Comparison of ENCODE assay signal across 15 cellular contexts in genomic region chr1:203600782-203601513, GRCh38. TPM values are rescaled to one million over a fixed set of nuclear protein-coding genes. Genes with fewer than 3 reads are reported as not detected.
DNase-seq lines count a peak whose midpoint lies in the region; ATAC-seq, FAIRE-seq and TF ChIP-seq lines count a peak whose summit lies in the region.
"Had no signal": no experiment of that assay in that cellular context is flagged by ENCODE, and none has a peak within 500 bp of the region (broad histone marks: within the 10 kb centered on the region; RNA-seq: fewer than 3 reads in every experiment).

No MANE protein-coding gene starts in this region.

- H3K56ac ChIP-seq in IMR-90 (ENCODE audit: extremely low read depth, insufficient read depth, low read length): no peak overlapping the region

- H3K23ac ChIP-seq in IMR-90 (ENCODE audit: low read depth, low read length): no peak overlapping the region

- peaks cover 4% of the 10 kb centered on the region for H3K4me1 ChIP-seq in IMR-90 (ENCODE audit: control insufficient read depth, insufficient read depth, low read length)

- H3K27me3 Mint-ChIP-seq in activated T-helper 17 cell treated with anti-CD3 and anti-CD28 coated beads, Interleukin-2, amount 50 U/mL, for 72 hours: no peaks in the 10 kb centered on the region
- H3K27me3 Mint-ChIP-seq in nephron (ENCODE audit: low read depth): peaks cover 3% of the 10 kb centered on the region

- WGBS in IMR-90 (ENCODE audit: extremely low coverage in 2 of 2, insufficient read length in 1 of 2), 2 experiments: 76% methylated on average over 5 of the region's 9 CpGs; no CpG with 5 or more reads in 1 of the 2 experiments

- H2AK9ac ChIP-seq in IMR-90 (replicated peaks; ENCODE audit: low read depth, low read length, poor library complexity): peak overlapping the region; percentile 45

- TF ChIP-seq CTCF in D721Med (IDR thresholded peaks at IDR 0.05; ENCODE audit: insufficient read depth, missing control alignments) (no peak), IMR-90 (conservative IDR thresholded peaks at IDR 0.05; ENCODE audit: low read depth, low read length) (no peak), nephron (IDR thresholded peaks at IDR 0.05; ENCODE audit: unreplicated experiment in 3 of 3) (no peak)

- FAIRE-seq in D721Med (lab: Jason Lieb, UNC): no peak

- dilution Hi-C loops in IMR-90 (cut with HindIII; ENCODE audit: low sequenced_read_pairs, unreplicated experiment): no loop called here

- H3K36me3 Mint-ChIP-seq in activated T-helper 17 cell treated with anti-CD3 and anti-CD28 coated beads, Interleukin-2, amount 50 U/mL, for 72 hours (ENCODE audit: low read depth): no peaks in the 10 kb centered on the region
- no peaks in the 10 kb centered on the region for H3K36me3 Mint-ChIP-seq in nephron (ENCODE audit: low read depth)

- H3K9ac ChIP-seq in IMR-90 (ENCODE audit: low read depth, low read length): no peak overlapping the region

- CTCF ChIA-PET in IMR-90 (lab: Yijun Ruan, JAX): no interaction called here

- no peaks in the 10 kb centered on the region for H3K9me3 Mint-ChIP-seq in activated T-helper 17 cell treated with anti-CD3 and anti-CD28 coated beads, Interleukin-2, amount 50 U/mL, for 72 hours
- no peaks in the 10 kb centered on the region for H3K9me3 Mint-ChIP-seq in nephron

- no peak overlapping the region; the same call in 1 of the 3 replicates for H2BK15ac ChIP-seq in IMR-90 (ENCODE audit: low read depth, low read length)

- H2AK5ac ChIP-seq in IMR-90 (ENCODE audit: low read depth, low read length): peak overlapping the region; percentile 18; the same call in 1 of the 2 replicates

- ATAC-seq in IMR-90 (ENCODE audit: low read depth): peak; percentile 40; the same call in 1 of the 2 replicates
- ATAC-seq in activated T-helper 17 cell treated with anti-CD3 and anti-CD28 coated beads, Interleukin-2, amount 50 U/mL, for 72 hours (replicated peaks): no peak
- no peak for ATAC-seq in HG02623 (IDR thresholded peaks at IDR 0.05; ENCODE audit: unreplicated experiment)
- ATAC-seq: left lung had no signal

- H4K20me1 ChIP-seq in IMR-90 (ENCODE audit: insufficient read depth, low read length): no peaks in the 10 kb centered on the region

- in situ Hi-C loops in IMR-90 (cut with MboI; ENCODE audit: low sequenced_read_pairs): no loop called here

- H3K79me1 ChIP-seq in IMR-90 (ENCODE audit: low read depth in 1 of 2, low read length in 2 of 2): peaks cover 0 to 8% of the 10 kb centered on the region in 2 experiments; a peak in 1 of 4 replicates

- H3K4me2 ChIP-seq in IMR-90 (ENCODE audit: low read depth, low read length): no peak overlapping the region

- POLR2A ChIA-PET in IMR-90 (lab: Charles Lee; ENCODE audit: unreplicated experiment): no interaction called here

- H2BK20ac ChIP-seq in IMR-90 (ENCODE audit: low read depth, low read length): peak overlapping the region; percentile 50; the same call in 1 of the 2 replicates

- peak overlapping the region; percentile 19; the same call in 1 of the 2 replicates for H3K14ac ChIP-seq in IMR-90 (replicated peaks; ENCODE audit: low read depth, low read length)

- H3K4me3 ChIP-seq in IMR-90 (ENCODE audit: insufficient read depth, low read depth, low read length): no peak overlapping the region
- H3K4me3 ChIP-seq: left lung, SJSA1 had no signal

- peak overlapping the region; percentile 21; the same call in 1 of the 2 replicates for H4K91ac ChIP-seq in IMR-90 (ENCODE audit: insufficient read depth, low read depth, low read length)

- H3K27me3 ChIP-seq in IMR-90 (ENCODE audit: control insufficient read depth, insufficient read depth, low read length): no peaks in the 10 kb centered on the region
- H3K27me3 ChIP-seq: left lung, SJSA1 had no signal

- no peak for TF ChIP-seq POLR2A in IMR-90 (IDR thresholded peaks at IDR 0.05; ENCODE audit: low read depth, low read length)

- no peak overlapping the region for H2BK5ac ChIP-seq in IMR-90 (ENCODE audit: low read depth, low read length, poor library complexity, severe bottlenecking)

- no peak overlapping the region for H3K18ac ChIP-seq in IMR-90 (ENCODE audit: low read depth, low read length)

- H3K9me1 ChIP-seq in IMR-90 (ENCODE audit: insufficient read depth, low read length): peaks cover 19% of the 10 kb centered on the region

- DNase-seq in D721Med (ENCODE audit: insufficient read length, low spot score) (peak; percentile 83), IMR-90 (peak; percentile 27), NCI-H1105 (lab: John Stamatoyannopoulos, UW) (no peak), SK-N-DZ (ENCODE audit: low spot score) (no peak)
- no peak for DNase-seq in stimulated activated CD4-positive, alpha-beta T cell treated with anti-CD3 and anti-CD28 coated beads, Interleukin-2, amount 100 ng/mL, for 24 hours
- DNase-seq: activated CD8-positive, alpha-beta memory T cell treated with anti-CD3 and anti-CD28 coated beads for 24 hours; activated gamma-delta T cell; DMS79; H7; left lung; stimulated activated CD4-positive, alpha-beta T cell treated with anti-CD3 and anti-CD28 coated beads, Interleukin-4, amount 100 ng/mL, for 24 hours had no signal

- H3K27ac Mint-ChIP-seq in activated T-helper 17 cell treated with anti-CD3 and anti-CD28 coated beads, Interleukin-2, amount 50 U/mL, for 72 hours: peak overlapping the region; percentile 32
- peak overlapping the region; percentile 71 to 92 (median 76) for H3K27ac Mint-ChIP-seq in nephron

- no peak overlapping the region; the same call in 1 of the 2 replicates for H4K5ac ChIP-seq in IMR-90 (ENCODE audit: low read depth, low read length)

- no peak overlapping the region for H3K4me3 Mint-ChIP-seq in activated T-helper 17 cell treated with anti-CD3 and anti-CD28 coated beads, Interleukin-2, amount 50 U/mL, for 72 hours
- no peak overlapping the region for H3K4me3 Mint-ChIP-seq in nephron

- H2AFZ ChIP-seq in IMR-90 (replicated peaks; ENCODE audit: low read length, poor library complexity): peak overlapping the region; percentile 14

- intact Hi-C loops in IMR-90 (cut with micrococcal nuclease): no loop called here

- no TSS peak for BruUV-seq in IMR-90 (replicated peaks; lab: Mats Ljungman, UMichigan)

- H3K27ac ChIP-seq in IMR-90 (ENCODE audit: insufficient read depth, low read length): no peak overlapping the region
- H3K27ac ChIP-seq: left lung, SJSA1 had no signal

- peak overlapping the region; percentile 36; the same call in 1 of the 2 replicates for H3K4ac ChIP-seq in IMR-90 (ENCODE audit: low read depth, low read length)

- no peak overlapping the region for H4K8ac ChIP-seq in IMR-90 (ENCODE audit: low read depth in 2 of 2, low read length in 2 of 2)

- H3K36me3 ChIP-seq in IMR-90 (ENCODE audit: control insufficient read depth, insufficient read depth, low read length): no peaks in the 10 kb centered on the region
- H3K36me3 ChIP-seq: left lung, SJSA1 had no signal

- no peak for TF ChIP-seq RAD21 in IMR-90 (IDR thresholded peaks at IDR 0.05; ENCODE audit: low read length)

- H3K4me1 Mint-ChIP-seq in activated T-helper 17 cell treated with anti-CD3 and anti-CD28 coated beads, Interleukin-2, amount 50 U/mL, for 72 hours: peaks cover 26% of the 10 kb centered on the region
- H3K4me1 Mint-ChIP-seq in nephron: peaks cover 66% of the 10 kb centered on the region

- H2BK120ac ChIP-seq in IMR-90 (ENCODE audit: low read depth, low read length): no peak overlapping the region; the same call in 1 of the 2 replicates

- no peaks in the 10 kb centered on the region for H3K9me3 ChIP-seq in IMR-90 (ENCODE audit: control insufficient read depth, insufficient read depth, low read length)
- H3K9me3 ChIP-seq: left lung, SJSA1 had no signal

TF ChIP-seq in IMR-90, 13 proteins besides CTCF, POLR2A, EP300 and RAD21:
- no peak for TF ChIP-seq RCOR1 (IDR thresholded peaks at IDR 0.05; ENCODE audit: insufficient replicate concordance, low read length)
- TF ChIP-seq ELK1 (IDR thresholded peaks at IDR 0.05; ENCODE audit: borderline replicate concordance, low read depth, low read length): no peak
- no peak for TF ChIP-seq MXI1 (IDR thresholded peaks at IDR 0.05; ENCODE audit: borderline replicate concordance, low read depth, low read length)
- no peak for TF ChIP-seq MAZ (IDR thresholded peaks at IDR 0.05; ENCODE audit: borderline replicate concordance, low read depth, low read length)
- TF ChIP-seq MAFK (IDR thresholded peaks at IDR 0.05; ENCODE audit: low read depth, low read length): no peak
- TF ChIP-seq RFX5 (IDR thresholded peaks at IDR 0.05; ENCODE audit: low read depth, low read length): no peak
- no peak for TF ChIP-seq CHD1 (IDR thresholded peaks at IDR 0.05; ENCODE audit: low read depth, low read length)
- no peak for TF ChIP-seq BHLHE40 (IDR thresholded peaks at IDR 0.05; ENCODE audit: low read depth, low read length)
- no peak for TF ChIP-seq USF2 (IDR thresholded peaks at IDR 0.05; ENCODE audit: low read depth, low read length)
- no peak for TF ChIP-seq FOS (IDR thresholded peaks at IDR 0.05; ENCODE audit: low read depth, low read length)
- TF ChIP-seq NFE2L2 (IDR thresholded peaks at IDR 0.05; ENCODE audit: low read depth, low read length): no peak
- no peak for TF ChIP-seq CEBPB (IDR thresholded peaks at IDR 0.05; ENCODE audit: low read depth, low read length)
- no peak for TF ChIP-seq SMC3 (IDR thresholded peaks at IDR 0.05; ENCODE audit: low read depth, low read length)

RNA-seq across cellular contexts. Expression of gene ATP2B4, which starts 25.7 kb away (rescaled TPM):
- 290 and 311 TPM in 2 replicates for total RNA-seq in IMR-90 (2012; rRNA removed)
- polyA plus RNA-seq in IMR-90 (2012; rRNA removed): 172 TPM in 2 replicates
- 65.5 and 87.1 TPM in 2 replicates for polyA plus RNA-seq in IMR-90 (2012; cell fraction: cytosol; rRNA removed)
- polyA plus RNA-seq in IMR-90 (2012; cell fraction: nucleus; rRNA removed; ENCODE audit: low replicate concordance): 90.6 and 259 TPM in 2 replicates
- total RNA-seq in activated T-helper 17 cell treated with anti-CD3 and anti-CD28 coated beads, Interleukin-2, amount 50 U/mL, for 72 hours: 100 to 1,000 TPM; 101 TPM
- polyA plus RNA-seq in SK-N-DZ (2014; cell fraction: cytosol; rRNA removed): 0.83 and 0.96 TPM in 2 replicates
- 0.80 and 0.92 TPM in 2 replicates for polyA plus RNA-seq in SK-N-DZ (2014; cell fraction: nucleus; rRNA removed)

Comparison
In these comparisons a context has a peak if more than half of its experiments do, and no peak if none do; other contexts are left out.
1. DNase-seq: peak in D721Med (single experiment) and IMR-90 (single experiment); none in stimulated activated CD4-positive, alpha-beta T cell treated with anti-CD3 and anti-CD28 coated beads, Interleukin-2, amount 100 ng/mL, for 24 hours (0 of 2), NCI-H1105 (single experiment) and SK-N-DZ (single experiment).